20 cellular contexts compared by ENCODE assay signal in genomic region chr22:43389227-43389836, GRCh38. TPM values are rescaled to one million over a fixed set of nuclear protein-coding genes. Genes with fewer than 3 reads are reported as not detected.
"Had no signal": no experiment of that assay in that cellular context is flagged by ENCODE, and none has a peak within 500 bp of the region (broad histone marks: within the 10 kb centered on the region; RNA-seq: fewer than 3 reads in every experiment).

No MANE protein-coding gene starts in this region.

- H3K4me3 ChIP-seq: body of pancreas, colonic mucosa, esophagus muscularis mucosa, tibial artery, uterus had no signal

- H3K36me3 Mint-ChIP-seq: activated CD4-positive, alpha-beta memory T cell treated with anti-CD3 and anti-CD28 coated beads for 36 hours; activated CD8-positive, alpha-beta memory T cell treated with anti-CD3 and anti-CD28 coated beads, Interleukin-2, amount 10 ng/mL, durations not matched to agents 7 days and 5 days; activated naive CD4-positive, alpha-beta T cell treated with anti-CD3 and anti-CD28 coated beads, Interleukin-2, amount 50 U/mL, for 24 hours; stimulated activated memory B cell treated with anti-CD40 and anti-IgM and Interleukin-4, amounts not matched to agents 10 μg/mL and 1 μg/mL and 100 μg/mL, for 72 hours; T-cell had no signal

- H3K27ac Mint-ChIP-seq: activated CD4-positive, alpha-beta memory T cell treated with anti-CD3 and anti-CD28 coated beads for 36 hours; activated CD4-positive, alpha-beta T cell treated with anti-CD3 and anti-CD28 coated beads for 36 hours; activated CD8-positive, alpha-beta memory T cell treated with anti-CD3 and anti-CD28 coated beads, Interleukin-2, amount 10 ng/mL, durations not matched to agents 7 days and 5 days; activated naive CD4-positive, alpha-beta T cell treated with anti-CD3 and anti-CD28 coated beads, Interleukin-2, amount 50 U/mL, for 24 hours; activated T-helper 2 cell treated with anti-CD3 and anti-CD28 coated beads, Interferon-gamma antibody, Interleukin-2, Interleukin-4, amounts not matched to agents 10 μg/mL and 5 μg/mL and 100 μg/mL, durations not matched to agents 14 hours and 24 hours and 36 hours; stimulated activated memory B cell treated with anti-CD40 and anti-IgM and Interleukin-4, amounts not matched to agents 10 μg/mL and 1 μg/mL and 100 μg/mL, for 72 hours; T-cell had no signal

- DNase-seq: activated CD4-positive, alpha-beta memory T cell treated with anti-CD3 and anti-CD28 coated beads for 36 hours; activated CD4-positive, alpha-beta T cell treated with anti-CD3 and anti-CD28 coated beads for 36 hours; activated CD8-positive, alpha-beta memory T cell treated with anti-CD3 and anti-CD28 coated beads, Interleukin-2, amount 10 ng/mL, durations not matched to agents 7 days and 5 days; activated T-cell treated with anti-CD3 and anti-CD28 coated beads, Interleukin-2, amount 50 U/mL, for 1 hour; body of pancreas; central memory CD4-positive, alpha-beta T cell; colonic mucosa; left colon; mammary epithelial cell; posterior cingulate gyrus; stimulated activated CD4-positive, alpha-beta T cell treated with anti-CD3 and anti-CD28 coated beads, Interleukin-2, amount 100 ng/mL, for 48 hours; T-cell; T1000; uterus had no signal

- ATAC-seq: activated CD8-positive, alpha-beta memory T cell treated with anti-CD3 and anti-CD28 coated beads, Interleukin-2, amount 10 ng/mL, durations not matched to agents 7 days and 5 days; body of pancreas had no signal

- H3K4me1 Mint-ChIP-seq: activated CD4-positive, alpha-beta T cell treated with anti-CD3 and anti-CD28 coated beads for 36 hours; activated naive CD4-positive, alpha-beta T cell treated with anti-CD3 and anti-CD28 coated beads, Interleukin-2, amount 50 U/mL, for 24 hours had no signal

- H3K4me3 Mint-ChIP-seq: activated CD4-positive, alpha-beta memory T cell treated with anti-CD3 and anti-CD28 coated beads for 36 hours; activated CD4-positive, alpha-beta T cell treated with anti-CD3 and anti-CD28 coated beads for 36 hours; activated CD8-positive, alpha-beta memory T cell treated with anti-CD3 and anti-CD28 coated beads, Interleukin-2, amount 10 ng/mL, durations not matched to agents 7 days and 5 days; activated naive CD4-positive, alpha-beta T cell treated with anti-CD3 and anti-CD28 coated beads, Interleukin-2, amount 50 U/mL, for 24 hours; stimulated activated memory B cell treated with anti-CD40 and anti-IgM and Interleukin-4, amounts not matched to agents 10 μg/mL and 1 μg/mL and 100 μg/mL, for 72 hours; T-cell had no signal

- H3K4me1 ChIP-seq: colonic mucosa, uterus had no signal

- H3K9me3 ChIP-seq: body of pancreas, colonic mucosa, neutrophil, uterus had no signal

- H3K27ac ChIP-seq: body of pancreas, colonic mucosa, esophagus muscularis mucosa, neutrophil, tibial artery, uterus had no signal

- H3K27me3 ChIP-seq: uterus had no signal

- H3K36me3 ChIP-seq: colonic mucosa, esophagus muscularis mucosa, neutrophil, tibial artery, uterus had no signal

- H3K9me3 Mint-ChIP-seq: activated CD4-positive, alpha-beta memory T cell treated with anti-CD3 and anti-CD28 coated beads for 36 hours; activated naive CD4-positive, alpha-beta T cell treated with anti-CD3 and anti-CD28 coated beads, Interleukin-2, amount 50 U/mL, for 24 hours; activated T-helper 2 cell treated with anti-CD3 and anti-CD28 coated beads, Interferon-gamma antibody, Interleukin-2, Interleukin-4, amounts not matched to agents 10 μg/mL and 5 μg/mL and 100 μg/mL, durations not matched to agents 14 hours and 24 hours and 36 hours; stimulated activated memory B cell treated with anti-CD40 and anti-IgM and Interleukin-4, amounts not matched to agents 10 μg/mL and 1 μg/mL and 100 μg/mL, for 72 hours; T-cell had no signal

RNA-seq across cellular contexts. Expression of gene MPPED1, which starts 22.5 kb away (rescaled TPM):
- total RNA-seq: activated CD4-positive, alpha-beta memory T cell treated with anti-CD3 and anti-CD28 coated beads for 36 hours; activated CD4-positive, alpha-beta T cell treated with anti-CD3 and anti-CD28 coated beads for 36 hours; activated CD8-positive, alpha-beta memory T cell treated with anti-CD3 and anti-CD28 coated beads, Interleukin-2, amount 10 ng/mL, durations not matched to agents 7 days and 5 days; activated T-helper 2 cell treated with anti-CD3 and anti-CD28 coated beads, Interferon-gamma antibody, Interleukin-2, Interleukin-4, amounts not matched to agents 10 μg/mL and 5 μg/mL and 100 μg/mL, durations not matched to agents 14 hours and 24 hours and 36 hours; body of pancreas; esophagus muscularis mucosa; left colon; mammary epithelial cell; T-cell had no signal
- polyA plus RNA-seq: mammary epithelial cell had no signal

RNA-seq across cellular contexts. Expression of gene SCUBE1, which starts 46.2 kb away (rescaled TPM):
- total RNA-seq: activated CD4-positive, alpha-beta memory T cell treated with anti-CD3 and anti-CD28 coated beads for 36 hours; activated CD4-positive, alpha-beta T cell treated with anti-CD3 and anti-CD28 coated beads for 36 hours; activated T-helper 2 cell treated with anti-CD3 and anti-CD28 coated beads, Interferon-gamma antibody, Interleukin-2, Interleukin-4, amounts not matched to agents 10 μg/mL and 5 μg/mL and 100 μg/mL, durations not matched to agents 14 hours and 24 hours and 36 hours; mammary epithelial cell had no signal
- polyA plus RNA-seq: mammary epithelial cell had no signal
